In genomic region chr7:106750773-106751172, GRCh38 we compare ENCODE assay signal across 39 cellular contexts.
"Had no signal": no experiment of that assay in that cellular context is flagged by ENCODE, and none has a peak within 500 bp of the region (broad histone marks: within the 10 kb centered on the region; RNA-seq: fewer than 3 reads in every experiment).

No MANE protein-coding gene starts in this region.

- H3K27ac ChIP-seq: adrenal gland, ascending aorta, body of pancreas, brain microvascular endothelial cell, breast epithelium, cardiac muscle cell had no signal

- H3K9me3 Mint-ChIP-seq: activated naive CD4-positive, alpha-beta T cell treated with anti-CD3 and anti-CD28 coated beads, Interleukin-2, amount 50 U/mL, for 24 hours; activated T-helper 1 cell treated with anti-CD3 and anti-CD28 coated beads, Interleukin-12 subunit alpha, Interleukin-12 subunit beta, Interleukin-2, Interleukin-4 antibody, amounts not matched to agents 30 ng/mL and 10 ng/mL and 1 ng/mL, durations not matched to agents 14 hours and 24 hours and 36 hours had no signal

- DNase-seq: activated effector memory CD4-positive, alpha-beta T cell treated with anti-CD3 and anti-CD28 coated beads, Interleukin-2, amount 50 U/mL, for 16 hours; activated effector memory CD4-positive, alpha-beta T cell treated with Interleukin-2 at 50 U/mL for 16 hours; activated gamma-delta T cell; activated gamma-delta T cell treated with Interleukin-2 at 50 U/mL for 16 hours; activated naive CD4-positive, alpha-beta T cell; activated naive CD4-positive, alpha-beta T cell treated with anti-CD3 and anti-CD28 coated beads for 36 hours; activated naive CD4-positive, alpha-beta T cell treated with anti-CD3 and anti-CD28 coated beads, Interleukin-2, amount 10 ng/mL, durations not matched to agents 7 days and 5 days; activated naive CD4-positive, alpha-beta T cell treated with anti-CD3 and anti-CD28 coated beads, Interleukin-2, amount 50 U/mL, for 16 hours; activated naive CD4-positive, alpha-beta T cell treated with Interleukin-2 at 50 U/mL for 16 hours; activated naive CD8-positive, alpha-beta T cell treated with anti-CD3 and anti-CD28 coated beads for 36 hours; activated naive CD8-positive, alpha-beta T cell treated with anti-CD3 and anti-CD28 coated beads, Interleukin-2, amount 10 ng/mL, durations not matched to agents 7 days and 5 days; activated naive CD8-positive, alpha-beta T cell treated with anti-CD3 and anti-CD28 coated beads, Interleukin-2, amount 50 U/mL, for 24 hours; activated T-cell treated with anti-CD3 and anti-CD28 coated beads, Interleukin-2, amount 50 U/mL, for 24 hours; activated T-cell treated with anti-CD3 and anti-CD28 coated beads, Interleukin-2, amount 50 U/mL, for 4 hours; activated T-cell treated with anti-CD3 and anti-CD28 coated beads, Interleukin-2, amount 50 U/mL, for 48 hours; activated T-cell treated with anti-CD3 and anti-CD28 coated beads, Interleukin-2, amount 50 U/mL, for 72 hours; adrenal gland; amniotic stem cell; amygdala; anterior cingulate cortex; aorta; body of pancreas; brain microvascular endothelial cell; caudate nucleus; central memory CD4-positive, alpha-beta T cell; cerebellar nuclear complex had no signal

- H3K27me3 ChIP-seq: adrenal gland, ascending aorta, body of pancreas, brain microvascular endothelial cell, breast epithelium, cardiac muscle cell had no signal

- ATAC-seq: activated naive CD4-positive, alpha-beta T cell treated with anti-CD3 and anti-CD28 coated beads, Interleukin-2, amount 50 U/mL, for 72 hours; activated naive CD8-positive, alpha-beta T cell treated with anti-CD3 and anti-CD28 coated beads, Interleukin-2, amount 50 U/mL, for 24 hours; activated T-cell treated with anti-CD3 and anti-CD28 coated beads, Interleukin-2, amount 50 U/mL, for 4 hours; activated T-cell treated with anti-CD3 and anti-CD28 coated beads, Interleukin-2, amount 50 U/mL, for 72 hours; activated T-helper 17 cell treated with anti-CD3 and anti-CD28 coated beads, Interleukin-2, amount 50 U/mL, for 72 hours; body of pancreas had no signal

- H3K27ac Mint-ChIP-seq: activated naive CD4-positive, alpha-beta T cell treated with anti-CD3 and anti-CD28 coated beads for 36 hours; activated naive CD4-positive, alpha-beta T cell treated with anti-CD3 and anti-CD28 coated beads, Interleukin-2, amount 10 ng/mL, durations not matched to agents 7 days and 5 days; activated naive CD4-positive, alpha-beta T cell treated with anti-CD3 and anti-CD28 coated beads, Interleukin-2, amount 50 U/mL, for 24 hours; activated naive CD4-positive, alpha-beta T cell treated with anti-CD3 and anti-CD28 coated beads, Interleukin-2, amount 50 U/mL, for 72 hours; activated naive CD8-positive, alpha-beta T cell; activated naive CD8-positive, alpha-beta T cell treated with anti-CD3 and anti-CD28 coated beads for 36 hours; activated naive CD8-positive, alpha-beta T cell treated with anti-CD3 and anti-CD28 coated beads, Interleukin-2, amount 10 ng/mL, durations not matched to agents 7 days and 5 days; activated naive CD8-positive, alpha-beta T cell treated with anti-CD3 and anti-CD28 coated beads, Interleukin-2, amount 50 U/mL, for 24 hours; activated T-cell treated with anti-CD3 and anti-CD28 coated beads, Interleukin-2, amount 50 U/mL, for 24 hours; activated T-cell treated with anti-CD3 and anti-CD28 coated beads, Interleukin-2, amount 50 U/mL, for 72 hours; activated T-helper 1 cell treated with anti-CD3 and anti-CD28 coated beads, Interleukin-12 subunit alpha, Interleukin-12 subunit beta, Interleukin-2, Interleukin-4 antibody, amounts not matched to agents 30 ng/mL and 10 ng/mL and 1 ng/mL, durations not matched to agents 14 hours and 24 hours and 36 hours; activated T-helper 17 cell treated with anti-CD3 and anti-CD28 coated beads, Interleukin-2, amount 50 U/mL, for 72 hours; activated T-helper 2 cell treated with anti-CD3 and anti-CD28 coated beads, Interferon-gamma antibody, Interleukin-2, Interleukin-4, amounts not matched to agents 10 μg/mL and 5 μg/mL and 100 μg/mL, durations not matched to agents 14 hours and 24 hours and 36 hours; brain had no signal

- H3K36me3 Mint-ChIP-seq: activated naive CD4-positive, alpha-beta T cell treated with anti-CD3 and anti-CD28 coated beads, Interleukin-2, amount 10 ng/mL, durations not matched to agents 7 days and 5 days; activated naive CD4-positive, alpha-beta T cell treated with anti-CD3 and anti-CD28 coated beads, Interleukin-2, amount 50 U/mL, for 24 hours; activated naive CD8-positive, alpha-beta T cell treated with anti-CD3 and anti-CD28 coated beads for 36 hours; brain had no signal

- H3K4me3 Mint-ChIP-seq: activated naive CD4-positive, alpha-beta T cell treated with anti-CD3 and anti-CD28 coated beads for 36 hours; activated naive CD4-positive, alpha-beta T cell treated with anti-CD3 and anti-CD28 coated beads, Interleukin-2, amount 10 ng/mL, durations not matched to agents 7 days and 5 days; activated naive CD4-positive, alpha-beta T cell treated with anti-CD3 and anti-CD28 coated beads, Interleukin-2, amount 50 U/mL, for 24 hours; activated naive CD8-positive, alpha-beta T cell; activated naive CD8-positive, alpha-beta T cell treated with anti-CD3 and anti-CD28 coated beads for 36 hours; activated naive CD8-positive, alpha-beta T cell treated with anti-CD3 and anti-CD28 coated beads, Interleukin-2, amount 10 ng/mL, durations not matched to agents 7 days and 5 days; activated naive CD8-positive, alpha-beta T cell treated with anti-CD3 and anti-CD28 coated beads, Interleukin-2, amount 50 U/mL, for 24 hours; activated T-cell treated with anti-CD3 and anti-CD28 coated beads, Interleukin-2, amount 50 U/mL, for 24 hours; activated T-cell treated with anti-CD3 and anti-CD28 coated beads, Interleukin-2, amount 50 U/mL, for 4 hours; activated T-cell treated with anti-CD3 and anti-CD28 coated beads, Interleukin-2, amount 50 U/mL, for 72 hours; activated T-helper 1 cell treated with anti-CD3 and anti-CD28 coated beads, Interleukin-12 subunit alpha, Interleukin-12 subunit beta, Interleukin-2, Interleukin-4 antibody, amounts not matched to agents 30 ng/mL and 10 ng/mL and 1 ng/mL, durations not matched to agents 14 hours and 24 hours and 36 hours; activated T-helper 17 cell treated with anti-CD3 and anti-CD28 coated beads, Interleukin-2, amount 50 U/mL, for 72 hours; brain; central memory CD8-positive, alpha-beta T cell had no signal

- FAIRE-seq: astrocyte, bronchial epithelial cell had no signal

- H3K4me1 Mint-ChIP-seq: activated naive CD4-positive, alpha-beta T cell treated with anti-CD3 and anti-CD28 coated beads, Interleukin-2, amount 10 ng/mL, durations not matched to agents 7 days and 5 days; activated naive CD4-positive, alpha-beta T cell treated with anti-CD3 and anti-CD28 coated beads, Interleukin-2, amount 50 U/mL, for 24 hours; activated naive CD8-positive, alpha-beta T cell treated with anti-CD3 and anti-CD28 coated beads, Interleukin-2, amount 10 ng/mL, durations not matched to agents 7 days and 5 days; activated T-helper 17 cell treated with anti-CD3 and anti-CD28 coated beads, Interleukin-2, amount 50 U/mL, for 72 hours; brain; central memory CD8-positive, alpha-beta T cell had no signal

- H3K4me1 ChIP-seq: ascending aorta, breast epithelium had no signal

- H3K4me3 ChIP-seq: adrenal gland, ascending aorta, body of pancreas, breast epithelium, cardiac muscle cell had no signal

- H3K36me3 ChIP-seq: adrenal gland, ascending aorta, brain microvascular endothelial cell, breast epithelium, cardiac muscle cell had no signal

- H3K9me3 ChIP-seq: adrenal gland, ascending aorta, body of pancreas, breast epithelium had no signal

- H3K27me3 Mint-ChIP-seq: activated naive CD4-positive, alpha-beta T cell treated with anti-CD3 and anti-CD28 coated beads, Interleukin-2, amount 50 U/mL, for 24 hours; activated naive CD8-positive, alpha-beta T cell had no signal
